In genomic region chr16:70522216-70523000, GRCh38 we compare ENCODE assay signal across 8 cellular contexts. TPM values are rescaled to one million over a fixed set of nuclear protein-coding genes. Genes with fewer than 3 reads are reported as not detected.
DNase-seq lines count a peak whose midpoint lies in the region; ATAC-seq and TF ChIP-seq lines count a peak whose summit lies in the region.

No MANE protein-coding gene starts in this region.

- H3K9me3 ChIP-seq in Peyer's patch: no peaks in the 10 kb centered on the region
- no peaks in the 10 kb centered on the region for H3K9me3 ChIP-seq in esophagus squamous epithelium
- H3K9me3 ChIP-seq in sigmoid colon: no peaks in the 10 kb centered on the region

- no peaks in the 10 kb centered on the region for H3K27me3 ChIP-seq in Peyer's patch
- no peaks in the 10 kb centered on the region for H3K27me3 ChIP-seq in esophagus squamous epithelium
- no peaks in the 10 kb centered on the region for H3K27me3 ChIP-seq in sigmoid colon

- H3K27ac ChIP-seq in Peyer's patch: peak overlapping the region in 1 of 4 donors; percentile 88
- H3K27ac ChIP-seq in esophagus squamous epithelium: peak overlapping the region in 3 of 4 donors; percentile 86 to 92 (median 92)
- H3K27ac ChIP-seq in sigmoid colon: peak overlapping the region in 2 of 4 donors; percentile 91 to 94

- 42% methylated on average over 13 to 14 of the region's 16 CpGs for WGBS in esophagus squamous epithelium, 2 donors
- 53 to 57% methylated on average over 16 of the region's 16 CpGs for WGBS in sigmoid colon, 2 donors

- DNase-seq in Peyer's patch (no peak), esophagus squamous epithelium (lab: John Stamatoyannopoulos, UW) (no peak), sigmoid colon (no peak), medulla oblongata (ENCODE audit: extremely low spot score) (no peak), NCI-H345 (lab: John Stamatoyannopoulos, UW) (no peak), putamen (ENCODE audit: low spot score) (no peak)

- no peak for TF ChIP-seq EP300 in sigmoid colon (IDR thresholded peaks at IDR 0.05)

- TF ChIP-seq CTCF in Peyer's patch (IDR thresholded peaks at IDR 0.05) (no peak), esophagus squamous epithelium (IDR thresholded peaks at IDR 0.05) (no peak), sigmoid colon (IDR thresholded peaks at IDR 0.05) (no peak)

- intact Hi-C loops in esophagus squamous epithelium (cut with DNase I) (loop anchor here (5.0 kb wide), 1 partner anchor 135 kb away; no protein-coding TSS in a partner anchor), sigmoid colon (cut with DNase I) (loop anchor here (10.0 kb wide), 2 partner anchors 222 to 252 kb away; no protein-coding TSS in a partner anchor)

- TF ChIP-seq POLR2A in Peyer's patch (IDR thresholded peaks at IDR 0.05) (no peak), esophagus squamous epithelium (IDR thresholded peaks at IDR 0.05) (no peak), sigmoid colon (IDR thresholded peaks at IDR 0.05) (no peak)

- H3K4me1 ChIP-seq in Peyer's patch (peaks cover 0 to 34% (median 9%) of the 10 kb centered on the region in 4 donors), esophagus squamous epithelium (peaks cover 15 to 49% (median 35%) of the 10 kb centered on the region in 3 donors), sigmoid colon (peaks cover 0 to 43% (median 38%) of the 10 kb centered on the region in 4 donors)

- ATAC-seq in GM18498 (IDR thresholded peaks at IDR 0.05; ENCODE audit: unreplicated experiment) (peak; percentile 29), GM19324 (IDR thresholded peaks at IDR 0.05; ENCODE audit: low FRiP score, unreplicated experiment) (no peak)

- H3K36me3 ChIP-seq in Peyer's patch (peaks cover 0 to 26% (median 0%) of the 10 kb centered on the region in 3 donors), esophagus squamous epithelium (peaks cover 0 to 39% (median 5%) of the 10 kb centered on the region in 3 donors), sigmoid colon (peaks cover 6 to 35% (median 8%) of the 10 kb centered on the region in 4 donors)

- peak overlapping the region; percentile 74 to 94 (median 76) for H3K4me3 ChIP-seq in Peyer's patch
- H3K4me3 ChIP-seq in esophagus squamous epithelium: peak overlapping the region; percentile 60 to 96 (median 88)
- H3K4me3 ChIP-seq in sigmoid colon: peak overlapping the region; percentile 68 to 87 (median 80)

RNA-seq across cellular contexts. Expression of gene COG4, which starts 0.9 kb away (rescaled TPM):
- total RNA-seq in Peyer's patch: 10 to 100 TPM; 71.3 to 99.0 (median 75.8) TPM
- 10 to 100 TPM; 40.3 to 54.0 (median 47.5) TPM for total RNA-seq in esophagus squamous epithelium
- total RNA-seq in sigmoid colon: 10 to 100 TPM; 25.2 to 44.3 (median 31.9) TPM
- polyA plus RNA-seq in sigmoid colon: 10 to 100 TPM; 31.2 to 51.0 (median 39.5) TPM

RNA-seq across cellular contexts. Expression of gene SF3B3, which starts 1.2 kb away (rescaled TPM):
- total RNA-seq in Peyer's patch (100 to 1,000 TPM in 1 of 4 donors, 10 to 100 TPM in 3; 48.5 to 119 (median 94.9) TPM), esophagus squamous epithelium (100 to 1,000 TPM in 3 of 4 donors, 10 to 100 TPM in 1; 77.9 to 145 (median 134) TPM), sigmoid colon (10 to 100 TPM; 41.9 to 71.5 (median 59.5) TPM)
- 10 to 100 TPM; 23.8 to 98.5 (median 30.6) TPM for polyA plus RNA-seq in sigmoid colon
